ENCODE assay signal across 10 cellular contexts in the genomic region with DNA sequence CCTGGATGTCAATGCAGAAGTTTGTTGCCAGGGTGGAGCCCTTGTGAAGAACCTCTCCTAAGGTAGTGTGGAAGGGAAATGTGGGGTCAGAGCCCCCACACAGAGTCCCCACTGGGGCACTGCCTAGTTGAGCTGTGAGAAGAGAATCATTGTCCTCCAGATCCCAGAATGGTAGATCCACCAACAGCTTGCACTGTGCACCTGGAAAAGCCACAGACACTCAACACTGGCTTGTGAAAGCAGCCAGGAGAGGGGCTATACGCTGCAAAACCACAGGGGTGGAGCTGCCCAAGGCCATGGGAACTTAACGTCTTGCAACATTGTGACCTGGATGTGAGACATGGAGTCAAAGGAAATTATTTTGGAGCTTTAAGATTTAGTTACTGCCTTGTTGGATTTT. TPM values are rescaled to one million over a fixed set of nuclear protein-coding genes. Genes with fewer than 3 reads are reported as not detected.
"Had no signal": no experiment of that assay in that cellular context is flagged by ENCODE, and none has a peak within 500 bp of the region (broad histone marks: within the 10 kb centered on the region; RNA-seq: fewer than 3 reads in every experiment).

No MANE protein-coding gene starts in this region.

RNA-seq across cellular contexts. Expression of a gene that starts 55.2 kb away (rescaled TPM):
- total RNA-seq: activated CD4-positive, alpha-beta memory T cell treated with anti-CD3 and anti-CD28 coated beads, Interleukin-2, amount 10 ng/mL, durations not matched to agents 7 days and 5 days; activated CD4-positive, alpha-beta T cell treated with anti-CD3 and anti-CD28 coated beads for 36 hours; activated CD4-positive, alpha-beta T cell treated with anti-CD3 and anti-CD28 coated beads, Interleukin-2, amount 10 ng/mL, durations not matched to agents 7 days and 5 days; activated CD8-positive, alpha-beta memory T cell treated with anti-CD3 and anti-CD28 coated beads, Interleukin-2, amount 10 ng/mL, durations not matched to agents 7 days and 5 days; activated CD8-positive, alpha-beta T cell treated with anti-CD3 and anti-CD28 coated beads, Interleukin-2, amount 10 ng/mL, durations not matched to agents 7 days and 5 days; activated naive CD8-positive, alpha-beta T cell treated with anti-CD3 and anti-CD28 coated beads, Interleukin-2, amount 10 ng/mL, durations not matched to agents 7 days and 5 days; activated T-helper 2 cell treated with anti-CD3 and anti-CD28 coated beads, Interferon-gamma antibody, Interleukin-2, Interleukin-4, amounts not matched to agents 10 μg/mL and 5 μg/mL and 100 μg/mL, durations not matched to agents 14 hours and 24 hours and 36 hours; T-helper 1 cell treated with Interleukin-12 subunit alpha and Interleukin-12 subunit beta and Interleukin-4 antibody, amounts not matched to agents 30 ng/mL and 1 ng/mL, for 36 hours; T-helper 17 cell; T-helper 2 cell treated with Interferon-gamma antibody and Interleukin-4, amounts not matched to agents 100 ng/mL and 5 ng/mL, for 36 hours had no signal
